16 cellular contexts compared by ENCODE assay signal in the genomic region with DNA sequence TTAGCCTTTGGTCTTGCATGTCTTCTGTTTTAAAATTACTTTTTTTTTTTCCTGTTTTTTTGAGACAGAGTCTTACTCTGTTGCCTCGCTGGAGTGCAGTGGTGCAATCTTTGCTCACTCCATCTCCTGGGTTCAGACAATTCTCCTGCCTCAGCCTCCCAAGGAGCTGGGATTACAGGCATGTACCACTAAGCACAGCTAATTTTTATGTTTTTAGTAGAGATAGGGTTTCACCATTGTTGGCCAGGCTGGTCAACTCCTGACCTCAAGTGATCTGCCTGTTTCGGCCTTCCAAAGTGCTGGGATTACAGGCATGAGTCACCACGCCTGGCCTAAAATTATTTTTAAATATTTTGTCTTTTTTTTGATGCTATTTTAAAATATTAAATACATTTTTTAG. TPM values are rescaled to one million over a fixed set of nuclear protein-coding genes. Genes with fewer than 3 reads are reported as not detected.
DNase-seq lines count a peak whose midpoint lies in the region; ATAC-seq and TF ChIP-seq lines count a peak whose summit lies in the region.
"Had no signal": no experiment of that assay in that cellular context is flagged by ENCODE, and none has a peak within 500 bp of the region (broad histone marks: within the 10 kb centered on the region; RNA-seq: fewer than 3 reads in every experiment).

No MANE protein-coding gene starts in this region.

- no peaks in the 10 kb centered on the region for H3K9me3 ChIP-seq in MG63
- no peaks in the 10 kb centered on the region for H3K9me3 ChIP-seq in right lobe of liver
- no peaks in the 10 kb centered on the region for H3K9me3 ChIP-seq in testis
- H3K9me3 ChIP-seq: neutrophil, SJSA1 had no signal

- H3K4me1 ChIP-seq in right lobe of liver (peaks cover 0 to 38% (median 19%) of the 10 kb centered on the region in 4 donors), testis (no peaks in the 10 kb centered on the region)
- H3K4me1 ChIP-seq: foreskin keratinocyte, SJSA1 had no signal

- H3K36me3 ChIP-seq in MG63 (peaks cover 20% of the 10 kb centered on the region), right lobe of liver (no peaks in the 10 kb centered on the region), testis (ENCODE audit: low read depth, missing control alignments) (no peaks in the 10 kb centered on the region)
- H3K36me3 ChIP-seq: neutrophil had no signal

- H3K27ac ChIP-seq in right lobe of liver: peak overlapping the region in 1 of 3 donors; percentile 9
- H3K27ac ChIP-seq in testis: peak overlapping the region in 1 of 2 donors; percentile 12
- H3K27ac ChIP-seq: foreskin keratinocyte, neutrophil, SJSA1 had no signal

- TF ChIP-seq POLR2A in right lobe of liver (IDR thresholded peaks at IDR 0.05): no peak
- no peak for TF ChIP-seq POLR2A in testis (IDR thresholded peaks at IDR 0.05)

- peak; percentile 54 to 78 (median 68) for ATAC-seq in right lobe of liver
- no peak for ATAC-seq in GM19397 (IDR thresholded peaks at IDR 0.05; ENCODE audit: unreplicated experiment)
- ATAC-seq in esophagus mucosa: no peak
- ATAC-seq: activated T-cell treated with anti-CD3 and anti-CD28 coated beads, Interleukin-2, amount 50 U/mL, for 4 hours; foreskin keratinocyte had no signal

- intact Hi-C loops in right lobe of liver (cut with DNase I): no loop called here
- intact Hi-C loops in testis (cut with DNase I; ENCODE audit: low total_unique reads): no loop called here

- H3K27me3 ChIP-seq in MG63 (no peaks in the 10 kb centered on the region), right lobe of liver (no peaks in the 10 kb centered on the region), testis (no peaks in the 10 kb centered on the region)
- H3K27me3 ChIP-seq: foreskin keratinocyte, neutrophil, SJSA1 had no signal

- TF ChIP-seq CTCF in right lobe of liver (IDR thresholded peaks at IDR 0.05) (no peak), testis (IDR thresholded peaks at IDR 0.05) (no peak)

- 29% methylated on average over 3 of the region's 3 CpGs for WGBS in right lobe of liver (ENCODE audit: insufficient coverage, low coverage, low lambda C conversion rate, missing lambda C conversion rate)
- 49 to 50% methylated on average over 3 of the region's 3 CpGs for WGBS in testis, 2 donors

- no peak overlapping the region for H3K4me3 ChIP-seq in MG63
- H3K4me3 ChIP-seq in right lobe of liver: no peak overlapping the region
- no peak overlapping the region for H3K4me3 ChIP-seq in testis
- H3K4me3 ChIP-seq: SJSA1 had no signal

- DNase-seq in MG63: peak; percentile 70
- peak; percentile 10 for DNase-seq in dermis blood vessel endothelial cell
- DNase-seq in right lobe of liver: no peak
- peak; percentile 39 for DNase-seq in testis
- DNase-seq in NCI-H774 (lab: John Stamatoyannopoulos, UW): no peak
- DNase-seq in kidney glomerular epithelial cell (lab: John Stamatoyannopoulos, UW): no peak
- DNase-seq: activated T-cell treated with anti-CD3 and anti-CD28 coated beads, Interleukin-2, amount 50 U/mL, for 4 hours; COR-L47; foreskin keratinocyte; GOT3; NCI-H748 treated with DMSO at 0.1 percent for 48 hours; stimulated activated CD4-positive, alpha-beta T cell treated with anti-CD3 and anti-CD28 coated beads, Interleukin-4, amount 100 ng/mL, for 24 hours had no signal

RNA-seq across cellular contexts. Expression of gene MLLT10, which starts 38.5 kb away (rescaled TPM):
- total RNA-seq in MG63 (2014; rRNA removed; shearing (Covaris generic); ENCODE audit: low replicate concordance): 15.2 and 22.5 TPM in 2 replicates
- total RNA-seq in dermis blood vessel endothelial cell (35.4 and 48.9 TPM in 2 replicates), right lobe of liver (10 to 100 TPM; 15.8 to 49.4 (median 20.1) TPM), testis (100 to 1,000 TPM; 130 to 144 TPM), esophagus mucosa (31.0 TPM)
- polyA plus RNA-seq in testis (ENCODE audit: insufficient read depth, low read depth, low replicate concordance): 243 TPM

RNA-seq across cellular contexts. Expression of gene SKIDA1, which starts 47.1 kb away (rescaled TPM):
- total RNA-seq in MG63 (2014; rRNA removed; shearing (Covaris generic); ENCODE audit: low replicate concordance): 2.0 and 3.1 TPM in 2 replicates
- total RNA-seq in dermis blood vessel endothelial cell: 1.0 and 2.6 TPM in 2 replicates
- 1 to 10 TPM in 5 of 6 experiments, under 1 TPM in 1; 0.31 to 3.9 (median 2.1) TPM for total RNA-seq in right lobe of liver
- total RNA-seq in testis: 1 to 10 TPM; 6.6 to 6.9 TPM
- 4.7 TPM for polyA plus RNA-seq in testis (ENCODE audit: insufficient read depth, low read depth, low replicate concordance)
- total RNA-seq in esophagus mucosa: 0.44 TPM
- total RNA-seq: activated T-cell treated with anti-CD3 and anti-CD28 coated beads, Interleukin-2, amount 50 U/mL, for 4 hours had no signal

Comparison
In these comparisons a context has a peak if more than half of its experiments do, and no peak if none do; other contexts are left out.
1. DNase-seq: peak in MG63 (single experiment), dermis blood vessel endothelial cell (single experiment) and testis (single experiment); none in right lobe of liver (0 of 3), NCI-H774 (single experiment) and kidney glomerular epithelial cell (single experiment).
2. ATAC-seq: peak in right lobe of liver (4 of 4); none in GM19397 (single experiment) and esophagus mucosa (single experiment).